ENCODE assay signal across 8 cellular contexts in the genomic region with DNA sequence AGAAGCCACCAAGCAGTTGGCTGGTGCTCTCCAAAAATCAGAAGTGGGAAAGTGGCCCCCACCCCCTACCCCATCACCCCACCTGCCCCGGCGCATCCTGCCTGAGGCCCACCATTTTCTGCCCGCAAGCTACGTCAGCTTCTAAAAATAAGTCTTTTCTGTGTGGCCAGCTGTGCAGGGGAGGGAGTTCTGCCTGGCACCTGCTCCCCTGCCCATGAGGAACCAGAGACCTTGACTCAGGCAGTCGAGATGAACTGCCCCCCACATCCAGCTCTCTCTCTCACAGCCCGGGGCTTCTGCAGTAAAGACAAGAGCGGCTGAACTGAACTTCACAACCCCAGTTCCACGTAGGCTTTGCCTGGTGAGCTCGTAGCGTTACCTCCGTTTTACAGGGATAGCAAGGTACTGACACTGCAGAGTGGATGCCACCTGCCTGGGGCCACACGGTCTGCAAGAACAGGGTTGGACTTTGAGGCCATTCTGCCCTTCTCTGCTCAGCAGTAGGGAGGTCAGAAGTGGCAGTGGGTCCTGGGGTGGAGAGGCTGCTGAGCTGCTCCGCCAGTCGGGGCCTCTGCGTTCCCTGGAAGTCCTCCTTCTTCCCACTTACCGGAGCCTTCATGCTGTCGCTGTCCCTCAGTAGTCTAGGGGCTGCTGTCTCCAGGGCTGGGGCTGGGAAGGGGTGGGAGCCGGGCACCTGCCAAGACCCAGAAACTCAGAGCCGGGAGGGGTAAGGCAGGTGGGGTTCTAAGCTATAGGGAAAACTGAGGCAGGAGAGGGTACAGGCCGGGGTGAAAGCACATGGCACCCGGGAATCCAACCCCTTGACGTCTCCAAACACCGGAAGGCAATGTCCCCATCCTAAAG. TPM values are rescaled to one million over a fixed set of nuclear protein-coding genes. Genes with fewer than 3 reads are reported as not detected.
DNase-seq lines count a peak whose midpoint lies in the region; ATAC-seq and TF ChIP-seq lines count a peak whose summit lies in the region.

No MANE protein-coding gene starts in this region.

- peak overlapping the region; percentile 97 for H3K4me2 ChIP-seq in PC-9

- peak overlapping the region; percentile 92 for H3K4me3 ChIP-seq in PC-9

- H3K9me3 ChIP-seq in PC-9 (ENCODE audit: insufficient read depth, low read depth): no peaks in the 10 kb centered on the region

- peak overlapping the region; percentile 83 to 84 (median 83) for H3K4me3 Mint-ChIP-seq in nephron

- H3K4me1 ChIP-seq in PC-9 (replicated peaks; ENCODE audit: insufficient read depth): peaks cover 55% of the 10 kb centered on the region

- H3F3A ChIP-seq in PC-9 (ENCODE audit: insufficient read depth, low read depth): peaks cover 35% of the 10 kb centered on the region

- peak overlapping the region; percentile 85 for H2AFZ ChIP-seq in PC-9

- H3K27me3 ChIP-seq in PC-9 (ENCODE audit: insufficient read depth, low read depth): no peaks in the 10 kb centered on the region

- H3K9me3 Mint-ChIP-seq in nephron: no peaks in the 10 kb centered on the region

- CTCF ChIA-PET in PC-9 (lab: Charles Lee): interaction anchor here (0.6 to 1.0 kb wide), 3 partner anchors 35 to 242 kb away, joined by 6 to 18 read pairs (median 6); no protein-coding TSS in a partner anchor

- intact Hi-C loops in PC-9 (cut with micrococcal nuclease; ENCODE audit: unreplicated experiment): loop anchor here (5.0 kb wide), 2 partner anchors 129 to 414 kb away; a partner anchor contains a TSS

- H3K79me2 ChIP-seq in PC-9 (ENCODE audit: low read depth): 0 out of 2 replicates have a peak, but pooled peaks cover 9% of the 10 kb centered on the region

- POLR2A ChIA-PET in PC-9 (lab: Charles Lee; ENCODE audit: unreplicated experiment): interaction anchor here (0.5 to 1.2 kb wide), 4 partner anchors 24 to 364 kb away, joined by 3 to 7 read pairs (median 4); a partner anchor contains a TSS

- TSS peak; percentile 34 for BruUV-seq in PC-9 (replicated peaks; lab: Mats Ljungman, UMichigan)

- H3K9me2 ChIP-seq in PC-9 (ENCODE audit: insufficient read depth): no peaks in the 10 kb centered on the region

- ATAC-seq in GM18520 (IDR thresholded peaks at IDR 0.05; ENCODE audit: unreplicated experiment): no peak

- TF ChIP-seq CTCF in PC-9 (conservative IDR thresholded peaks at IDR 0.05) (no peak), nephron (IDR thresholded peaks at IDR 0.05; ENCODE audit: unreplicated experiment in 3 of 3) (no peak), GM13976 (IDR thresholded peaks at IDR 0.05; ENCODE audit: borderline replicate concordance, control extremely low read depth, extremely low read depth, insufficient read depth, missing control alignments) (no peak)

- no peaks in the 10 kb centered on the region for H4K20me1 ChIP-seq in PC-9 (ENCODE audit: insufficient read depth)

- in situ Hi-C loops in GM13976 (cut with MboI; ENCODE audit: low sequenced_read_pairs, unreplicated experiment): no loop called here

- H3K27ac ChIP-seq in PC-9: no peak overlapping the region

- no peak overlapping the region for H3K27ac Mint-ChIP-seq in nephron

- H3K4me1 Mint-ChIP-seq in nephron: peaks cover 15% of the 10 kb centered on the region

- DNase-seq in NCI-H146 (lab: John Stamatoyannopoulos, UW): peak; percentile 57
- no peak for DNase-seq in NCI-H146 treated with DMSO at 0.1 percent for 48 hours (lab: John Stamatoyannopoulos, UW; ENCODE audit: unreplicated experiment)
- DNase-seq in PC-9: no peak
- peak; percentile 28 for DNase-seq in effector CD8-positive, alpha-beta T cell (lab: John Stamatoyannopoulos, UW)
- DNase-seq in GM13976 (ENCODE audit: low spot score): no peak
- DNase-seq in NCI-H2227 treated with DMSO at 0.1 percent for 48 hours (lab: John Stamatoyannopoulos, UW): no peak

- H3K27me3 Mint-ChIP-seq in nephron (ENCODE audit: low read depth): peaks cover 20% of the 10 kb centered on the region

- H3K36me3 Mint-ChIP-seq in nephron (ENCODE audit: low read depth): peaks cover 5% of the 10 kb centered on the region

- no peaks in the 10 kb centered on the region for H3K36me3 ChIP-seq in PC-9 (ENCODE audit: low read depth)

RNA-seq across cellular contexts. Expression of a gene that starts 0.8 kb away (rescaled TPM):
- total RNA-seq in PC-9 (2021): 28.3 and 44.3 TPM in 2 replicates

RNA-seq across cellular contexts. Expression of a gene that starts 14.5 kb away (rescaled TPM):
- 21.9 and 22.5 TPM in 2 replicates for total RNA-seq in PC-9 (2021)

RNA-seq across cellular contexts. Expression of a gene that starts 16.6 kb away (rescaled TPM):
- 23.3 and 27.6 TPM in 2 replicates for total RNA-seq in PC-9 (2021)

RNA-seq across cellular contexts. Expression of a gene that starts 21.6 kb away (rescaled TPM):
- 65.5 and 79.4 TPM in 2 replicates for total RNA-seq in PC-9 (2021)

RNA-seq across cellular contexts. Expression of a gene that starts 38.6 kb away (rescaled TPM):
- 84.5 and 86.8 TPM in 2 replicates for total RNA-seq in PC-9 (2021)

Comparison
In these comparisons a context has a peak if more than half of its experiments do, and no peak if none do; other contexts are left out.
1. DNase-seq: peak in NCI-H146 (single experiment) and effector CD8-positive, alpha-beta T cell (single experiment); none in NCI-H146 treated with DMSO at 0.1 percent for 48 hours (single experiment), PC-9 (0 of 2), GM13976 (single experiment) and NCI-H2227 treated with DMSO at 0.1 percent for 48 hours (single experiment).